8 cellular contexts compared by ENCODE assay signal in genomic region chr5:148584103-148584502, GRCh38.
"Had no signal": no experiment of that assay in that cellular context is flagged by ENCODE, and none has a peak within 500 bp of the region (broad histone marks: within the 10 kb centered on the region; RNA-seq: fewer than 3 reads in every experiment).

No MANE protein-coding gene starts in this region.

- H3K27me3 Mint-ChIP-seq: IgD-negative memory B cell had no signal

- H3K9ac ChIP-seq: KMS-11 had no signal

- H3K27ac ChIP-seq: HL-60, KMS-11 had no signal

- H3K4me2 ChIP-seq: KMS-11 had no signal

- H3K27ac Mint-ChIP-seq: IgD-negative memory B cell had no signal

- ATAC-seq: HepG2 had no signal

- FAIRE-seq: HepG2, HTR-8/SVneo had no signal

- H3K4me3 Mint-ChIP-seq: IgD-negative memory B cell had no signal

- H3K36me3 Mint-ChIP-seq: IgD-negative memory B cell had no signal

- H3K4me1 Mint-ChIP-seq: IgD-negative memory B cell had no signal

- DNase-seq: IMR-90, KBM-7, KG1 had no signal
